Comparison of ENCODE assay signal across 26 cellular contexts in the genomic region with DNA sequence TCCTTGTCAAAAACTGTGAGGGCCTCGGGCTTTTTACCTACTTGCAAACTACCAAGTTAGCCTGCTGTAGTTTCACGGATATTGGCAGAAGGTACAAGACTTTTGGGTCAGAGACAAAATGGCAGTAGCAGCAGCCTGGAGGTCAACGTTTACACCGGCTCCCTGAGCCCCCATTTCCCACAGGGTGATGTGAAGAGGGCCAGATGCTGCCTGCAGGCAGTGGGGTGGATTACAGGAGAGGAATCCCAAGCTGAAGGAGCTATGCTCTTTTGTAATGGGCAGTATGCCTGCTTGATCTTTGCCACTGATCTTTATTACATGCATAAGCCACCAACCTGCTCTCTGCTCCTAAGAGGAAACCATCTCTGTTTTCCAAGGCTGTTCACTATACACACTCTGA. TPM values are rescaled to one million over a fixed set of nuclear protein-coding genes. Genes with fewer than 3 reads are reported as not detected.
"Had no signal": no experiment of that assay in that cellular context is flagged by ENCODE, and none has a peak within 500 bp of the region (broad histone marks: within the 10 kb centered on the region; RNA-seq: fewer than 3 reads in every experiment).

No MANE protein-coding gene starts in this region.

- H3K9me3 Mint-ChIP-seq: activated naive CD4-positive, alpha-beta T cell treated with anti-CD3 and anti-CD28 coated beads, Interleukin-2, amount 50 U/mL, for 72 hours; memory B cell; stimulated activated naive CD8-positive, alpha-beta T cell treated with anti-CD3 and anti-CD28 coated beads, Interleukin-15, Interleukin-2, amounts not matched to agents 100 ng/mL and 50 ng/mL, for 24 hours had no signal

- H3K27me3 ChIP-seq: adrenal gland, gastrocnemius medialis, right atrium auricular region, tibial nerve had no signal

- H3K36me3 Mint-ChIP-seq: activated naive CD4-positive, alpha-beta T cell treated with anti-CD3 and anti-CD28 coated beads, Interleukin-2, amount 50 U/mL, for 72 hours; memory B cell; naive B cell had no signal

- H3K4me3 Mint-ChIP-seq: memory B cell; naive B cell; stimulated activated naive CD8-positive, alpha-beta T cell treated with anti-CD3 and anti-CD28 coated beads, Interleukin-15, Interleukin-2, amounts not matched to agents 100 ng/mL and 50 ng/mL, for 24 hours had no signal

- H3K4me1 Mint-ChIP-seq: memory B cell, naive B cell had no signal

- H3K27ac Mint-ChIP-seq: activated naive CD4-positive, alpha-beta T cell treated with anti-CD3 and anti-CD28 coated beads, Interleukin-2, amount 50 U/mL, for 72 hours; memory B cell; naive B cell; stimulated activated naive CD8-positive, alpha-beta T cell treated with anti-CD3 and anti-CD28 coated beads, Interleukin-15, Interleukin-2, amounts not matched to agents 100 ng/mL and 50 ng/mL, for 24 hours had no signal

- H3K4me3 ChIP-seq: adrenal gland, gastrocnemius medialis, heart left ventricle, mucosa of descending colon, prostate gland, right atrium auricular region, skin epidermis, tibial nerve had no signal

- DNase-seq: activated CD4-positive, alpha-beta T cell treated with anti-CD3 and anti-CD28 coated beads for 1 hour; activated CD4-positive, alpha-beta T cell treated with anti-CD3 and anti-CD28 coated beads, Interleukin-2, amount 50 U/mL, for 4 hours; activated gamma-delta T cell treated with Interleukin-2 at 50 U/mL for 16 hours; adrenal gland; cerebellar nuclear complex; cortex of kidney; effector CD4-positive, alpha-beta T cell; gastrocnemius medialis; heart left ventricle; mucosa of descending colon; naive B cell; stimulated activated CD4-positive, alpha-beta T cell treated with anti-CD3 and anti-CD28 coated beads, Interleukin-15, amount 100 ng/mL, for 24 hours; stimulated activated CD4-positive, alpha-beta T cell treated with anti-CD3 and anti-CD28 coated beads, Interleukin-2, amount 100 ng/mL, for 48 hours; T1000 had no signal

- H3K36me3 ChIP-seq: adrenal gland, gastrocnemius medialis, heart left ventricle, prostate gland, right atrium auricular region, tibial nerve had no signal

- H3K9me3 ChIP-seq: adrenal gland, gastrocnemius medialis, heart left ventricle, mucosa of descending colon, prostate gland, right atrium auricular region, tibial nerve had no signal

- ATAC-seq: activated naive CD4-positive, alpha-beta T cell treated with anti-CD3 and anti-CD28 coated beads, Interleukin-2, amount 50 U/mL, for 72 hours; esophagus mucosa; gastrocnemius medialis; heart left ventricle; mucosa of descending colon had no signal

- FAIRE-seq: bronchial epithelial cell, urothelium cell line had no signal

- H3K4me1 ChIP-seq: adrenal gland, gastrocnemius medialis, heart left ventricle, prostate gland, right atrium auricular region, tibial nerve had no signal

- H3K27ac ChIP-seq: adrenal gland, gastrocnemius medialis, heart left ventricle, prostate gland, right atrium auricular region, skin epidermis, tibial nerve had no signal

RNA-seq across cellular contexts. Expression of a gene that starts 29.5 kb away (rescaled TPM):
- total RNA-seq: activated CD8-positive, alpha-beta memory T cell treated with anti-CD3 and anti-CD28 coated beads for 36 hours; bronchial epithelial cell; osteocyte had no signal
